21 cellular contexts compared by ENCODE assay signal in genomic region chr1:228839656-228840055, GRCh38.
"Had no signal": no experiment of that assay in that cellular context is flagged by ENCODE, and none has a peak within 500 bp of the region (broad histone marks: within the 10 kb centered on the region; RNA-seq: fewer than 3 reads in every experiment).

No MANE protein-coding gene starts in this region.

- H3K4me3 ChIP-seq: gastroesophageal sphincter, heart right ventricle, pancreas, sigmoid colon, thyroid gland, uterus had no signal

- H3K36me3 ChIP-seq: brain microvascular endothelial cell, gastroesophageal sphincter, heart right ventricle, neutrophil, pancreas, sigmoid colon, thyroid gland, uterus had no signal

- H3K4me1 Mint-ChIP-seq: activated T-helper 17 cell treated with anti-CD3 and anti-CD28 coated beads, Interleukin-2, amount 50 U/mL, for 72 hours; immature natural killer cell; stimulated activated naive B cell treated with anti-CD40 and anti-IgM and Interleukin-4, amounts not matched to agents 10 μg/mL and 1 μg/mL and 100 μg/mL, for 72 hours had no signal

- H3K27ac ChIP-seq: gastroesophageal sphincter, neutrophil had no signal

- H3K9me3 Mint-ChIP-seq: activated T-helper 17 cell treated with anti-CD3 and anti-CD28 coated beads, Interleukin-2, amount 50 U/mL, for 72 hours; T-helper 2 cell treated with Interferon-gamma antibody and Interleukin-4, amounts not matched to agents 5 μg/mL and 100 μg/mL, for 36 hours had no signal

- H3K4me3 Mint-ChIP-seq: activated naive CD8-positive, alpha-beta T cell treated with anti-CD3 and anti-CD28 coated beads, Interleukin-2, amount 10 ng/mL, durations not matched to agents 7 days and 5 days; activated T-helper 17 cell treated with anti-CD3 and anti-CD28 coated beads, Interleukin-2, amount 50 U/mL, for 72 hours; immature natural killer cell; naive thymus-derived CD4-positive, alpha-beta T cell; stimulated activated naive B cell treated with anti-CD40 and anti-IgM and Interleukin-4, amounts not matched to agents 10 μg/mL and 1 μg/mL and 100 μg/mL, for 72 hours; T-helper 2 cell treated with Interferon-gamma antibody and Interleukin-4, amounts not matched to agents 5 μg/mL and 100 μg/mL, for 36 hours had no signal

- H3K9me3 ChIP-seq: neutrophil, pancreas, thyroid gland, uterus had no signal

- DNase-seq: activated CD4-positive, alpha-beta T cell treated with anti-CD3 and anti-CD28 coated beads, Interleukin-2, amount 50 U/mL, for 48 hours; activated naive CD4-positive, alpha-beta T cell treated with Interleukin-2 at 50 U/mL for 16 hours; activated naive CD8-positive, alpha-beta T cell treated with anti-CD3 and anti-CD28 coated beads, Interleukin-2, amount 10 ng/mL, durations not matched to agents 7 days and 5 days; anterior cingulate cortex; cerebellar nuclear complex; effector CD8-positive, alpha-beta T cell; heart right ventricle; immature natural killer cell; left ventricle myocardium superior; naive thymus-derived CD4-positive, alpha-beta T cell; pancreas; sigmoid colon; stimulated activated naive B cell treated with anti-CD40 and anti-IgM and Interleukin-4, amounts not matched to agents 10 μg/mL and 1 μg/mL and 100 μg/mL, for 72 hours; thyroid gland; uterus had no signal

- H3K27me3 ChIP-seq: brain microvascular endothelial cell, gastroesophageal sphincter, neutrophil, pancreas, sigmoid colon, thyroid gland, uterus had no signal

- H3K36me3 Mint-ChIP-seq: activated naive CD8-positive, alpha-beta T cell treated with anti-CD3 and anti-CD28 coated beads, Interleukin-2, amount 10 ng/mL, durations not matched to agents 7 days and 5 days; stimulated activated naive B cell treated with anti-CD40 and anti-IgM and Interleukin-4, amounts not matched to agents 10 μg/mL and 1 μg/mL and 100 μg/mL, for 72 hours had no signal

- ATAC-seq: activated T-helper 17 cell treated with anti-CD3 and anti-CD28 coated beads, Interleukin-2, amount 50 U/mL, for 72 hours; esophagus mucosa; gastroesophageal sphincter; heart right ventricle; left ventricle myocardium superior; naive thymus-derived CD4-positive, alpha-beta T cell; pancreas; stimulated activated naive B cell treated with anti-CD40 and anti-IgM and Interleukin-4, amounts not matched to agents 10 μg/mL and 1 μg/mL and 100 μg/mL, for 72 hours had no signal

- H3K27ac Mint-ChIP-seq: activated naive CD8-positive, alpha-beta T cell treated with anti-CD3 and anti-CD28 coated beads, Interleukin-2, amount 10 ng/mL, durations not matched to agents 7 days and 5 days; activated T-helper 17 cell treated with anti-CD3 and anti-CD28 coated beads, Interleukin-2, amount 50 U/mL, for 72 hours; immature natural killer cell; naive thymus-derived CD4-positive, alpha-beta T cell; stimulated activated naive B cell treated with anti-CD40 and anti-IgM and Interleukin-4, amounts not matched to agents 10 μg/mL and 1 μg/mL and 100 μg/mL, for 72 hours; T-helper 2 cell treated with Interferon-gamma antibody and Interleukin-4, amounts not matched to agents 5 μg/mL and 100 μg/mL, for 36 hours had no signal
